In the genomic region with DNA sequence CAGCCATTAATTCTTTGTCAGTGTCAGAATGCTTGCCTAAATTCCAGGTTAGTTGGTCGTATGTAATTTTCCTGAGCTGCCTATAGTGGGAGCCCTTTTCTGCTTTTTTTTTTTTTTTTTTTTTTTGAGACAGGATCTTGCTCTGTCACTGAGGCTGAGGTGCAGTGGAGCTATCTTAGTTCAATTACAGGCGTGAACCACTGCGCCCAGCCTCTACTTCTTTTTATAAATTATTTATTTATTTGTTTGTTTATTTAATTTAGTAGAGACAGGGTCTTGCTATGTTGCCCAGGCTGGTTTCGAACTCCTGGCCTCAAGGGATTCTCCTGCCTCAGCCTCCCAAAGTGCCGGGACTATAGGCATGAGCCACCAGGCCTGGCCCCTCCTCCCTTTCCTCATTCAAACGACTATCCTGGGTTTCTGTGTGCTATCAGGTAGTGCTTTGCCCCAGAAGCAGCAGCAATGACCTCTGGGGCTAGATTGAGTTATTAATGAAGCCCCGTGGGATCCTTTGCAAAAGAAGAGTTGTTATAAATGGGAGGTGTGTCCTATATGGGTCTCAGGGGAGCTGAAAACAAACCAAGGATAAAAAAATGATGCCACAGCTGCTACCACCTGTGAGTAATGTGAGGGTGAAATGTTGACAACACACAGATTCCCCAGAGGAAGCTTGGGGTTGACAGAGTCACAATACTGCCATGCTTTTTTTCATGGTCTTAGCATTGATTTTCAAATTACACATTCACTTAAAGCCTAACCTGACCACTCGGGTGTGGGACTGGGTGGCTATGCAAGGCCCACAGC, we compare ENCODE assay signal across 1 cellular context.
TF ChIP-seq lines count a peak whose summit lies in the region.

No MANE protein-coding gene starts in this region.

TF ChIP-seq in HCT116, 20 proteins besides CTCF, POLR2A, EP300 and RAD21:
- no peak for TF ChIP-seq EGR1 (IDR thresholded peaks at IDR 0.05; ENCODE audit: low read depth)
- TF ChIP-seq EZH2 (IDR thresholded peaks at IDR 0.05): no peak
- no peak for TF ChIP-seq ZBTB33 (IDR thresholded peaks at IDR 0.05; ENCODE audit: extremely low read depth, insufficient replicate concordance, low read length)
- TF ChIP-seq JUND (IDR thresholded peaks at IDR 0.05): no peak
- no peak for TF ChIP-seq CBX3 (IDR thresholded peaks at IDR 0.05; ENCODE audit: low read depth)
- TF ChIP-seq, protein P1, sequence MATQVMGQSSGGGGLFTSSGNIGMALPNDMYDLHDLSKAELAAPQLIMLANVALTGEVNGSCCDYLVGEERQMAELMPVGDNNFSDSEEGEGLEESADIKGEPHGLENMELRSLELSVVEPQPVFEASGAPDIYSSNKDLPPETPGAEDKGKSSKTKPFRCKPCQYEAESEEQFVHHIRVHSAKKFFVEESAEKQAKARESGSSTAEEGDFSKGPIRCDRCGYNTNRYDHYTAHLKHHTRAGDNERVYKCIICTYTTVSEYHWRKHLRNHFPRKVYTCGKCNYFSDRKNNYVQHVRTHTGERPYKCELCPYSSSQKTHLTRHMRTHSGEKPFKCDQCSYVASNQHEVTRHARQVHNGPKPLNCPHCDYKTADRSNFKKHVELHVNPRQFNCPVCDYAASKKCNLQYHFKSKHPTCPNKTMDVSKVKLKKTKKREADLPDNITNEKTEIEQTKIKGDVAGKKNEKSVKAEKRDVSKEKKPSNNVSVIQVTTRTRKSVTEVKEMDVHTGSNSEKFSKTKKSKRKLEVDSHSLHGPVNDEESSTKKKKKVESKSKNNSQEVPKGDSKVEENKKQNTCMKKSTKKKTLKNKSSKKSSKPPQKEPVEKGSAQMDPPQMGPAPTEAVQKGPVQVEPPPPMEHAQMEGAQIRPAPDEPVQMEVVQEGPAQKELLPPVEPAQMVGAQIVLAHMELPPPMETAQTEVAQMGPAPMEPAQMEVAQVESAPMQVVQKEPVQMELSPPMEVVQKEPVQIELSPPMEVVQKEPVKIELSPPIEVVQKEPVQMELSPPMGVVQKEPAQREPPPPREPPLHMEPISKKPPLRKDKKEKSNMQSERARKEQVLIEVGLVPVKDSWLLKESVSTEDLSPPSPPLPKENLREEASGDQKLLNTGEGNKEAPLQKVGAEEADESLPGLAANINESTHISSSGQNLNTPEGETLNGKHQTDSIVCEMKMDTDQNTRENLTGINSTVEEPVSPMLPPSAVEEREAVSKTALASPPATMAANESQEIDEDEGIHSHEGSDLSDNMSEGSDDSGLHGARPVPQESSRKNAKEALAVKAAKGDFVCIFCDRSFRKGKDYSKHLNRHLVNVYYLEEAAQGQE (IDR thresholded peaks at IDR 0.05; ENCODE audit: low read depth): no peak
- no peak for TF ChIP-seq SIN3A (IDR thresholded peaks at IDR 0.05; ENCODE audit: low read depth)
- no peak for TF ChIP-seq SRF (IDR thresholded peaks at IDR 0.05; ENCODE audit: low read depth)
- no peak for TF ChIP-seq ZNF274 (IDR thresholded peaks at IDR 0.05; ENCODE audit: low read depth, low read length)
- TF ChIP-seq SP1 (IDR thresholded peaks at IDR 0.05; ENCODE audit: low read depth): no peak
- TF ChIP-seq ATF3 (IDR thresholded peaks at IDR 0.05): no peak
- no peak for TF ChIP-seq YY1 (IDR thresholded peaks at IDR 0.05; ENCODE audit: extremely low read depth, insufficient replicate concordance, low read depth, low read length)
- no peak for TF ChIP-seq FOSL1 (IDR thresholded peaks at IDR 0.05; ENCODE audit: low read depth)
- TF ChIP-seq, protein P2, sequence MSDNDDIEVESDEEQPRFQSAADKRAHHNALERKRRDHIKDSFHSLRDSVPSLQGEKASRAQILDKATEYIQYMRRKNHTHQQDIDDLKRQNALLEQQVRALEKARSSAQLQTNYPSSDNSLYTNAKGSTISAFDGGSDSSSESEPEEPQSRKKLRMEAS (IDR thresholded peaks at IDR 0.05): no peak
- TF ChIP-seq POLR2AphosphoS5 (IDR thresholded peaks at IDR 0.05; ENCODE audit: low read depth, low read length): no peak
- TF ChIP-seq EZH2phosphoT487 (IDR thresholded peaks at IDR 0.05; ENCODE audit: borderline replicate concordance): no peak
- TF ChIP-seq TCF7L2 (IDR thresholded peaks at IDR 0.05; ENCODE audit: borderline replicate concordance, extremely low read depth, insufficient read depth, insufficient read length): no peak
- TF ChIP-seq ELF1 (IDR thresholded peaks at IDR 0.05; ENCODE audit: borderline replicate concordance, low read depth): no peak
- no peak for TF ChIP-seq ZFX (IDR thresholded peaks at IDR 0.05)
- TF ChIP-seq CEBPB (IDR thresholded peaks at IDR 0.05; ENCODE audit: low read depth): no peak
